25 cellular contexts compared by ENCODE assay signal in genomic region chr2:20541651-20542050, GRCh38.
"Had no signal": no experiment of that assay in that cellular context is flagged by ENCODE, and none has a peak within 500 bp of the region (broad histone marks: within the 10 kb centered on the region; RNA-seq: fewer than 3 reads in every experiment).

No MANE protein-coding gene starts in this region.

- H3K27me3 ChIP-seq: cardiac muscle cell, colonic mucosa, gastroesophageal sphincter, neutrophil, upper lobe of left lung had no signal

- H3K9me3 ChIP-seq: colonic mucosa, neutrophil, thoracic aorta, upper lobe of left lung had no signal

- H3K4me1 Mint-ChIP-seq: naive thymus-derived CD8-positive, alpha-beta T cell had no signal

- H3K4me3 Mint-ChIP-seq: activated naive CD8-positive, alpha-beta T cell; naive thymus-derived CD8-positive, alpha-beta T cell; stimulated activated effector memory CD8-positive, alpha-beta T cell treated with anti-CD3 and anti-CD28 coated beads, Interleukin-12 subunit alpha, Interleukin-12 subunit beta, amount 100 ng/mL, for 72 hours; stimulated activated naive CD8-positive, alpha-beta T cell treated with anti-CD3 and anti-CD28 coated beads, Interleukin-15, Interleukin-2, amounts not matched to agents 100 ng/mL and 50 ng/mL, for 24 hours; WTC11 had no signal

- H3K9me3 Mint-ChIP-seq: stimulated activated effector memory CD8-positive, alpha-beta T cell treated with anti-CD3 and anti-CD28 coated beads, Interleukin-12 subunit alpha, Interleukin-12 subunit beta, amount 100 ng/mL, for 72 hours; stimulated activated naive CD8-positive, alpha-beta T cell treated with anti-CD3 and anti-CD28 coated beads, Interleukin-15, Interleukin-2, amounts not matched to agents 100 ng/mL and 50 ng/mL, for 24 hours had no signal

- H3K27ac ChIP-seq: cardiac muscle cell, colonic mucosa, gastroesophageal sphincter, neutrophil, skin epidermis, thoracic aorta, upper lobe of left lung had no signal

- H3K4me3 ChIP-seq: cardiac muscle cell, colonic mucosa, gastroesophageal sphincter, skin epidermis, thoracic aorta, upper lobe of left lung had no signal

- H3K27ac Mint-ChIP-seq: activated naive CD8-positive, alpha-beta T cell; naive thymus-derived CD8-positive, alpha-beta T cell; stimulated activated naive CD8-positive, alpha-beta T cell treated with anti-CD3 and anti-CD28 coated beads, Interleukin-15, Interleukin-2, amounts not matched to agents 100 ng/mL and 50 ng/mL, for 24 hours; WTC11 had no signal

- H3K4me1 ChIP-seq: colonic mucosa had no signal

- H3K27me3 Mint-ChIP-seq: activated naive CD8-positive, alpha-beta T cell; stimulated activated naive CD8-positive, alpha-beta T cell treated with anti-CD3 and anti-CD28 coated beads, Interleukin-15, Interleukin-2, amounts not matched to agents 100 ng/mL and 50 ng/mL, for 24 hours had no signal

- ATAC-seq: gastroesophageal sphincter; left cardiac atrium; left ventricle myocardium superior; naive thymus-derived CD8-positive, alpha-beta T cell; sciatic nerve; stimulated activated effector memory CD8-positive, alpha-beta T cell treated with anti-CD3 and anti-CD28 coated beads, Interleukin-12 subunit alpha, Interleukin-12 subunit beta, amount 100 ng/mL, for 72 hours; WTC11 had no signal

- H3K36me3 ChIP-seq: cardiac muscle cell, colonic mucosa, gastroesophageal sphincter, neutrophil, thoracic aorta, upper lobe of left lung had no signal

- DNase-seq: activated effector memory CD4-positive, alpha-beta T cell treated with Interleukin-2 at 50 U/mL for 16 hours; activated naive CD4-positive, alpha-beta T cell treated with Interleukin-2 at 50 U/mL for 16 hours; activated T-cell treated with anti-CD3 and anti-CD28 coated beads for 4 hours; anterior cingulate cortex; cerebellar nuclear complex; colonic mucosa; effector CD8-positive, alpha-beta T cell; erythroblast; hippocampal formation; left cardiac atrium; left ventricle myocardium superior; stimulated activated CD4-positive, alpha-beta T cell treated with anti-CD3 and anti-CD28 coated beads, Interleukin-4, amount 100 ng/mL, for 24 hours; T-helper 2 cell; upper lobe of left lung had no signal

- H3K36me3 Mint-ChIP-seq: activated naive CD8-positive, alpha-beta T cell; naive thymus-derived CD8-positive, alpha-beta T cell; stimulated activated effector memory CD8-positive, alpha-beta T cell treated with anti-CD3 and anti-CD28 coated beads, Interleukin-12 subunit alpha, Interleukin-12 subunit beta, amount 100 ng/mL, for 72 hours had no signal
